8 cellular contexts compared by ENCODE assay signal in genomic region chr7:44213872-44214595, GRCh38. TPM values are rescaled to one million over a fixed set of nuclear protein-coding genes. Genes with fewer than 3 reads are reported as not detected.
A peak's percentile ranks its signal among the peaks of the same experiment; 100 is the strongest.
DNase-seq lines count a peak whose midpoint lies in the region; ATAC-seq and TF ChIP-seq lines count a peak whose summit lies in the region.

No MANE protein-coding gene starts in this region.

- H3K36me3 ChIP-seq in PC-3 (ENCODE audit: low read depth, low read length) (peaks cover 16% of the 10 kb centered on the region; the same call in 1 of the 2 replicates), transverse colon (peaks cover 0 to 38% (median 18%) of the 10 kb centered on the region in 4 donors)

- no peak overlapping the region for H3K27ac Mint-ChIP-seq in neural crest cell (ENCODE audit: unreplicated experiment)

- peaks cover 3% of the 10 kb centered on the region for H3K36me3 Mint-ChIP-seq in neural crest cell (ENCODE audit: low read depth)

- no peak overlapping the region for H3K4me2 ChIP-seq in PC-3 (ENCODE audit: low read length)

- H3K27ac ChIP-seq in PC-3 (ENCODE audit: low read length) (no peak overlapping the region), transverse colon (no peak overlapping the region)

- intact Hi-C loops in PC-3 (cut with micrococcal nuclease): loop anchor here (1.0 kb wide), 1 partner anchor 263 kb away; no protein-coding TSS in a partner anchor
- intact Hi-C loops in transverse colon (cut with DNase I; ENCODE audit: low total_unique reads): no loop called here

- no TSS peak for BruUV-seq in PC-3 (replicated peaks; lab: Mats Ljungman, UMichigan)

- H3K27me3 ChIP-seq in PC-3 (ENCODE audit: low read length) (no peaks in the 10 kb centered on the region), transverse colon (no peaks in the 10 kb centered on the region)

- TF ChIP-seq CTCF in PC-3 (conservative IDR thresholded peaks at IDR 0.05; ENCODE audit: low read depth, low read length) (peak; percentile 67), epithelial cell of esophagus (IDR thresholded peaks at IDR 0.05; ENCODE audit: insufficient read depth, low read depth, low read length, missing control alignments) (peak; percentile 64), neural crest cell (conservative IDR thresholded peaks at IDR 0.05) (peak; percentile 61), transverse colon (IDR thresholded peaks at IDR 0.05) (no peak)

- no peaks in the 10 kb centered on the region for H3K9me3 Mint-ChIP-seq in neural crest cell

- WGBS in transverse colon (ENCODE audit: low coverage in 1 of 2), 2 donors: 87% methylated on average over 10 of the region's 10 CpGs; no CpG with 5 or more reads in 1 of the 2 donors

- H3K9ac ChIP-seq in PC-3 (ENCODE audit: low read length): no peak overlapping the region

- TF ChIP-seq POLR2A in transverse colon (IDR thresholded peaks at IDR 0.05): no peak

- CTCF ChIA-PET in PC-3 (lab: Charles Lee): no interaction called here

- H3K4me3 ChIP-seq in Jurkat, Clone E6-1 (ENCODE audit: low read length): no peak overlapping the region
- H3K4me3 ChIP-seq in PC-3 (ENCODE audit: low read length) (no peak overlapping the region), epithelial cell of esophagus (ENCODE audit: low read length) (no peak overlapping the region), transverse colon (no peak overlapping the region)

- in situ Hi-C loops in transverse colon (cut with MboI; ENCODE audit: low pct_ligation_motif_present in 1 of 4, low pct_unique_long_range_greater_than_20kb in 1 of 4, low sequenced_read_pairs in 3 of 4): no loop called here

- peak; percentile 77 for ATAC-seq in PC-3
- ATAC-seq in GM18498 (IDR thresholded peaks at IDR 0.05; ENCODE audit: unreplicated experiment): no peak
- ATAC-seq in GM21447 (IDR thresholded peaks at IDR 0.05; ENCODE audit: unreplicated experiment): no peak

- H3F3A ChIP-seq in PC-3 (ENCODE audit: low read length, unreplicated experiment): no peaks in the 10 kb centered on the region

- peak overlapping the region; percentile 31 for H3K4me3 Mint-ChIP-seq in neural crest cell

- H4K20me1 ChIP-seq in PC-3 (ENCODE audit: low read length): no peaks in the 10 kb centered on the region

- DNase-seq in EL: peak; percentile 38
- DNase-seq in Jurkat, Clone E6-1 (ENCODE audit: low read depth, low spot score): peak; percentile 31
- DNase-seq in PC-3: peak; percentile 61
- peak; percentile 61 for DNase-seq in epithelial cell of esophagus (ENCODE audit: low read depth)
- DNase-seq in neural crest cell (ENCODE audit: low read depth, low spot score): no peak
- no peak for DNase-seq in transverse colon

- TF ChIP-seq EP300 in transverse colon (IDR thresholded peaks at IDR 0.05; ENCODE audit: low read depth): no peak

- H3K79me2 ChIP-seq in PC-3 (ENCODE audit: low read length): no peaks in the 10 kb centered on the region

- POLR2A ChIA-PET in PC-3 (lab: Charles Lee; ENCODE audit: unreplicated experiment): no interaction called here

- no peaks in the 10 kb centered on the region for H3K9me2 ChIP-seq in PC-3 (replicated peaks; ENCODE audit: low read length)

- no peaks in the 10 kb centered on the region for H3K4me1 ChIP-seq in PC-3 (ENCODE audit: insufficient read depth, low read length)
- H3K4me1 ChIP-seq in transverse colon: no peaks in the 10 kb centered on the region

- no peak overlapping the region for H2AFZ ChIP-seq in PC-3 (ENCODE audit: low read length)

- no peaks in the 10 kb centered on the region for H3K27me3 Mint-ChIP-seq in neural crest cell (ENCODE audit: low read depth)

- H3K4me1 Mint-ChIP-seq in neural crest cell: peaks cover 30% of the 10 kb centered on the region

- H3K9me3 ChIP-seq in PC-3 (ENCODE audit: low read length) (no peaks in the 10 kb centered on the region), transverse colon (no peaks in the 10 kb centered on the region)

RNA-seq across cellular contexts. Expression of gene YKT6, which starts 13.3 kb away (rescaled TPM):
- 87.1 TPM for polyA plus RNA-seq in Jurkat, Clone E6-1 (2012; ENCODE audit: insufficient read depth, insufficient read length)
- total RNA-seq in PC-3 (2014; rRNA removed) (133 and 147 TPM in 2 replicates), neural crest cell (95.9 and 97.4 TPM in 2 replicates), transverse colon (10 to 100 TPM; 46.6 to 80.1 (median 68.0) TPM)

RNA-seq across cellular contexts. Expression of gene GCK, which starts 24.8 kb away (rescaled TPM):
- 0.66 TPM for polyA plus RNA-seq in Jurkat, Clone E6-1 (2012; ENCODE audit: insufficient read depth, insufficient read length)
- total RNA-seq in PC-3 (2014; rRNA removed) (not detected in 2 replicates), neural crest cell (0.42 and 0.52 TPM in 2 replicates), transverse colon (under 1 TPM in 2 of 4 donors, not detected in 2; 0.16 to 0.96 TPM)

Comparison
In these comparisons a context has a peak if more than half of its experiments do, and no peak if none do; other contexts are left out.
1. DNase-seq: peak in EL (single experiment), Jurkat, Clone E6-1 (single experiment), PC-3 (single experiment) and epithelial cell of esophagus (single experiment); none in neural crest cell (single experiment) and transverse colon (single experiment).
2. CTCF ChIP-seq: peak in PC-3 (single experiment), epithelial cell of esophagus (single experiment) and neural crest cell (single experiment); none in transverse colon (0 of 5).